8 cellular contexts compared by ENCODE assay signal in the genomic region with DNA sequence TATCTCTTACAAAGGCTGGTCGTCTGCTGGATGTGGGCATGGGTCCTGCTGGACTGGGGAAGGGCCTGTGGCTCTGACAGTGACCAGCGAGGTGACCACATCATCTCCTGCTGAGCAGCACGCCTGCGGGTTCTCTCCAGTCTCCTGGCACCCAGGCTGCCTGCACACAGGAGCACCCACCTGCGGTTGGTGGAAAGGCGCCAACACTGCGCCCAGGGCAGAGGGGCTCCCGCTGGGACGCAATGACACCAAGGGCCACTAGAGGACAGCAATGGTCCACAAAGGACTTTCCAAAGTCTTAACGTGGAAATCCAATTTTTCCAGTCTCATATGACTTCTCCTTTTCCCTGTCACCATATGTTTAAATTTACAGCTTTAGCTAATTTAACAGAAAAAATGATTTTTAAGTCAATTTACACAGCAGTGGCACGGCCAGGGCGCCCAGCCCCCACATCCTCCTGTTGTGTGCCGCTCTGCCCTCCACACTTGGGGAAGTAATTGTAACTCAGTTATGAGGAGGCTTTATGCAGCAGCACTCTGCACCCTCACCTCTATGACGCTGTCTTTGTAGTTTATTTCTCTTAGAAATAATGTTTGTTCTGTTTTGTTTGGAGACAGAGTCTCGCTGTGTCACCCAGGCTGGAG. TPM values are rescaled to one million over a fixed set of nuclear protein-coding genes. Genes with fewer than 3 reads are reported as not detected.
DNase-seq lines count a peak whose midpoint lies in the region; ATAC-seq and TF ChIP-seq lines count a peak whose summit lies in the region.

No MANE protein-coding gene starts in this region.

- peak; percentile 87 for TF ChIP-seq CTCF in Loucy (conservative IDR thresholded peaks at IDR 0.05; ENCODE audit: low read length)

- H3K4me1 Mint-ChIP-seq in activated CD8-positive, alpha-beta T cell treated with anti-CD3 and anti-CD28 coated beads, Interleukin-2, amount 10 ng/mL, durations not matched to agents 7 days and 5 days (ENCODE audit: low read depth), result peaks cover 10% of the 10 kb centered on the region

- POLR2A ChIA-PET in activated CD8-positive, alpha-beta T cell treated with anti-CD3 and anti-CD28 coated beads, Interleukin-2, amount 10 ng/mL, durations not matched to agents 7 days and 5 days (lab: Charles Lee), result no interaction called here

- H3K27me3 ChIP-seq in Loucy (ENCODE audit: insufficient read depth, low read length, poor library complexity, severe bottlenecking), result no peaks in the 10 kb centered on the region

- H2AFZ ChIP-seq in Loucy (ENCODE audit: low read length), result no peak overlapping the region

- ATAC-seq in activated CD8-positive, alpha-beta T cell treated with anti-CD3 and anti-CD28 coated beads, Interleukin-2, amount 10 ng/mL, durations not matched to agents 7 days and 5 days, result peak; percentile 57
- ATAC-seq in GM21576 (IDR thresholded peaks at IDR 0.05; ENCODE audit: unreplicated experiment) (no peak), HG02642 (IDR thresholded peaks at IDR 0.05; ENCODE audit: poor library complexity, unreplicated experiment) (no peak)

- H3F3A ChIP-seq in Loucy (ENCODE audit: low read depth), result no peaks in the 10 kb centered on the region

- no peaks in the 10 kb centered on the region for H3K36me3 ChIP-seq in Loucy (ENCODE audit: insufficient read depth, low read length)

- peaks cover 11% of the 10 kb centered on the region; the same call in 1 of the 2 replicates for H3K9me3 ChIP-seq in Loucy (ENCODE audit: insufficient read depth, low read depth, low read length)

- H3K36me3 Mint-ChIP-seq in activated CD8-positive, alpha-beta T cell treated with anti-CD3 and anti-CD28 coated beads, Interleukin-2, amount 10 ng/mL, durations not matched to agents 7 days and 5 days (ENCODE audit: low read depth), result no peaks in the 10 kb centered on the region

- H3K27me3 Mint-ChIP-seq in activated CD8-positive, alpha-beta T cell treated with anti-CD3 and anti-CD28 coated beads, Interleukin-2, amount 10 ng/mL, durations not matched to agents 7 days and 5 days (ENCODE audit: low read depth), result no peaks in the 10 kb centered on the region

- H3K9me3 Mint-ChIP-seq in activated CD8-positive, alpha-beta T cell treated with anti-CD3 and anti-CD28 coated beads, Interleukin-2, amount 10 ng/mL, durations not matched to agents 7 days and 5 days (ENCODE audit: insufficient read depth), result no peaks in the 10 kb centered on the region

- no peaks in the 10 kb centered on the region for H4K20me1 ChIP-seq in Loucy (ENCODE audit: insufficient read depth, low read length, poor library complexity, severe bottlenecking)

- CTCF ChIA-PET in activated CD8-positive, alpha-beta T cell treated with anti-CD3 and anti-CD28 coated beads, Interleukin-2, amount 10 ng/mL, durations not matched to agents 7 days and 5 days (lab: Charles Lee), result interaction anchor here (1.1 kb wide), 2 partner anchors 58 to 218 kb away, joined by 3 read pairs; no protein-coding TSS in a partner anchor

- no peaks in the 10 kb centered on the region for H3K79me2 ChIP-seq in Loucy (ENCODE audit: insufficient read depth, low read length)

- H3K4me3 ChIP-seq in Loucy (ENCODE audit: low read length, poor library complexity, severe bottlenecking), result no peak overlapping the region

- DNase-seq in NCI-H82 (lab: John Stamatoyannopoulos, UW) (peak; percentile 53), NCI-H82 treated with DMSO at 0.1 percent for 48 hours (lab: John Stamatoyannopoulos, UW; ENCODE audit: unreplicated experiment) (no peak), foreskin melanocyte (peak; percentile 13), renal cortical epithelial cell (ENCODE audit: low read depth) (peak; percentile 16)
- DNase-seq in activated CD8-positive, alpha-beta T cell treated with anti-CD3 and anti-CD28 coated beads, Interleukin-2, amount 10 ng/mL, durations not matched to agents 7 days and 5 days, result peak; percentile 41

- no peak overlapping the region for H3K27ac Mint-ChIP-seq in activated CD8-positive, alpha-beta T cell treated with anti-CD3 and anti-CD28 coated beads, Interleukin-2, amount 10 ng/mL, durations not matched to agents 7 days and 5 days

- no peaks in the 10 kb centered on the region for H3K4me1 ChIP-seq in Loucy (ENCODE audit: insufficient read depth, low read length, poor library complexity, severe bottlenecking)

- H3K4me3 Mint-ChIP-seq in activated CD8-positive, alpha-beta T cell treated with anti-CD3 and anti-CD28 coated beads, Interleukin-2, amount 10 ng/mL, durations not matched to agents 7 days and 5 days, result no peak overlapping the region

- no peaks in the 10 kb centered on the region for H3K9me2 ChIP-seq in Loucy (replicated peaks; ENCODE audit: low read depth, low read length)

- H3K4me2 ChIP-seq in Loucy (ENCODE audit: low read depth, low read length, poor library complexity, severe bottlenecking), result no peak overlapping the region

- H3K9ac ChIP-seq in Loucy (ENCODE audit: low read depth, low read length, poor library complexity, severe bottlenecking), result no peak overlapping the region

RNA-seq across cellular contexts. Expression of gene CFAP46, which starts 38.1 kb away (rescaled TPM):
- total RNA-seq in activated CD8-positive, alpha-beta T cell treated with anti-CD3 and anti-CD28 coated beads, Interleukin-2, amount 10 ng/mL, durations not matched to agents 7 days and 5 days, result not detected
- 2.4 and 6.1 TPM in 2 replicates for total RNA-seq in renal cortical epithelial cell
